Comparison of ENCODE assay signal across 13 cellular contexts in the genomic region with DNA sequence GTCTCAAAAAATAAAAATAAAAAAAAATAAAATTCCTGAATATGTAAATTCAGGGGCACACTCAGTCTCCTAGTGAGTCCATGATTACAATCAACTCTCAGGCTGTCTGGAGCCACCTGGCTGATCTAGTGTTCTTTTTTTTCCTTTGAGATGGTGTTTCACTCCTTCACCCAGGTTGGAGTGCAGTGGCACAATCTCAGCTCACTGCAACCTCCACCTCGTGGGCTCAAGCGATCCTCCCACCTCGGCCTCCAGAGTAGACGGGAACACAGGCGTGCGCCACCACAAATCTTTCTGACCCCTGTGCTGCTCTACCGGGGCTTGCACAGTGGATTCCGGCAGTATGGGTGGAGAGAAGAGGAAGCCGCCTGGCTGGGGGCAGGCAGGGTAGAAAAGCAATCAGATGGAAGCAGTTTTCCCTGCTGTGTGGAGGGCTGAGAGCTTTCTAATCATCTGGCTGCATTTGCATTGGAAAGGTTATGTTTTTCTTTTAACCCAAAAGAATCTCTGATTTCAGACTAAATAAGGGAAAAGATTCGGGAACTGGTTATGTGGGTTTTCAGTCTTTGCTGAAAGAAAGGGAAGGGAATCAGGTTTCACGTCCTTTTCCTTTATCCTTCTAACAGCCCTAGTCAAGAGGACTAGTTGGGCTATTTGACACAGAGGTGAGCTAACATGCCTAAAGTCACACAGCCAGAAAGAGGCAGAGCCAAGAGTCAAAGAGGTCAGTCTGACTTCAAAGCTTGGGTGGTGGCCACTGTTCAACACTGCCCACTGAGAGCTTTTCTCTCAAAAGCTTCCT. TPM values are rescaled to one million over a fixed set of nuclear protein-coding genes. Genes with fewer than 3 reads are reported as not detected.
DNase-seq lines count a peak whose midpoint lies in the region; TF ChIP-seq lines count a peak whose summit lies in the region.
"Had no signal": no experiment of that assay in that cellular context is flagged by ENCODE, and none has a peak within 500 bp of the region (broad histone marks: within the 10 kb centered on the region; RNA-seq: fewer than 3 reads in every experiment).

No MANE protein-coding gene starts in this region.

- H3K4me3 ChIP-seq in HUES6 (ENCODE audit: low read depth, low read length) (no peak overlapping the region), astrocyte of the cerebellum (ENCODE audit: low read depth, low read length) (no peak overlapping the region), iPS-20b (ENCODE audit: low read length) (peak overlapping the region; percentile 30; the same call in 1 of the 2 replicates), spleen (no peak overlapping the region), breast epithelium (no peak overlapping the region)
- H3K4me3 ChIP-seq: coronary artery had no signal

- peak overlapping the region; percentile 68 for H3K27ac ChIP-seq in HUES6 (ENCODE audit: low read depth, low read length)
- peak overlapping the region; percentile 59 for H3K27ac ChIP-seq in iPS-20b (ENCODE audit: low read length)
- no peak overlapping the region for H3K27ac ChIP-seq in spleen
- H3K27ac ChIP-seq in breast epithelium = peak overlapping the region in 1 of 2 donors; percentile 2
- H3K27ac ChIP-seq: coronary artery had no signal

- H3K27me3 ChIP-seq in HUES6 (ENCODE audit: control insufficient read depth, insufficient read depth, low read length) (no peaks in the 10 kb centered on the region), iPS-20b (ENCODE audit: insufficient read depth, low read length) (no peaks in the 10 kb centered on the region), spleen (replicated peaks in 1 of 7) (no peaks in the 10 kb centered on the region), breast epithelium (no peaks in the 10 kb centered on the region)

- H3K9me3 ChIP-seq in HUES6 (ENCODE audit: control insufficient read depth, insufficient read depth, low read depth, low read length) (no peaks in the 10 kb centered on the region), iPS-20b (ENCODE audit: insufficient read depth, low read depth, low read length) (no peaks in the 10 kb centered on the region), spleen (no peaks in the 10 kb centered on the region), breast epithelium (no peaks in the 10 kb centered on the region)

- peak overlapping the region; percentile 16 for H3K9ac ChIP-seq in HUES6 (ENCODE audit: low read length)
- H3K9ac ChIP-seq in iPS-20b (ENCODE audit: low read depth, low read length) = peak overlapping the region; percentile 49; the same call in 1 of the 2 replicates

- TF ChIP-seq POLR2A in spleen (IDR thresholded peaks at IDR 0.05) = no peak
- no peak for TF ChIP-seq POLR2A in breast epithelium (IDR thresholded peaks at IDR 0.05)

- H3K36me3 ChIP-seq in HUES6 (ENCODE audit: control insufficient read depth, insufficient read depth, low read length) (peaks cover 47% of the 10 kb centered on the region), iPS-20b (ENCODE audit: insufficient read depth, low read depth, low read length) (no peaks in the 10 kb centered on the region), spleen (peaks cover 0 to 91% (median 33%) of the 10 kb centered on the region in 6 donors), breast epithelium (peaks cover 6% of the 10 kb centered on the region)

- H3K4me1 ChIP-seq in HUES6 (ENCODE audit: control insufficient read depth, insufficient read depth, low read length) (peaks cover 25% of the 10 kb centered on the region), iPS-20b (ENCODE audit: insufficient read depth, low read length) (peaks cover 12% of the 10 kb centered on the region), spleen (peaks cover 0 to 10% (median 0%) of the 10 kb centered on the region in 6 donors), breast epithelium (no peaks in the 10 kb centered on the region)

- in situ Hi-C loops in astrocyte of the cerebellum (cut with HindIII; ENCODE audit: low sequenced_read_pairs) = no loop called here

- 90 to 95% (median 91%) methylated on average over 10 to 11 of the region's 11 CpGs for WGBS in spleen, 5 donors

- intact Hi-C loops in spleen (cut with DNase I; ENCODE audit: low total_unique reads) (no loop called here), breast epithelium (cut with DNase I; ENCODE audit: low total_unique reads) (no loop called here)

- peak; percentile 22 for DNase-seq in astrocyte of the cerebellum (ENCODE audit: low read depth)
- DNase-seq in spleen = peak; percentile 38
- DNase-seq in activated CD8-positive, alpha-beta memory T cell treated with anti-CD3 and anti-CD28 coated beads for 24 hours = no peak
- no peak for DNase-seq in NCI-H774 (lab: John Stamatoyannopoulos, UW)
- no peak for DNase-seq in breast epithelium (ENCODE audit: low spot score in 2 of 2)
- DNase-seq: activated CD4-positive, alpha-beta T cell treated with anti-CD3 and anti-CD28 coated beads for 36 hours; activated naive CD8-positive, alpha-beta T cell treated with anti-CD3 and anti-CD28 coated beads, Interleukin-2, amount 10 ng/mL, durations not matched to agents 7 days and 5 days; CD8-positive, alpha-beta T cell; NCI-H2107; stimulated activated naive CD8-positive, alpha-beta T cell treated with anti-CD3 and anti-CD28 coated beads, Interleukin-15, Interleukin-2, amounts not matched to agents 100 U/mL and 50 U/mL, for 24 hours had no signal

- TF ChIP-seq CTCF in astrocyte of the cerebellum (IDR thresholded peaks at IDR 0.05; ENCODE audit: low read depth, low read length, missing control alignments) = no peak
- no peak for TF ChIP-seq CTCF in spleen (IDR thresholded peaks at IDR 0.05 in 8 of 11, conservative IDR thresholded peaks at IDR 0.05 in 3 of 11)
- no peak for TF ChIP-seq CTCF in breast epithelium (IDR thresholded peaks at IDR 0.05)

RNA-seq across cellular contexts. Expression of gene CORO2A, which starts 26.3 kb away (rescaled TPM):
- total RNA-seq in spleen (10 to 100 TPM in 1 of 7 donors, 1 to 10 TPM in 6; 5.1 to 11.0 (median 6.8) TPM), breast epithelium (1 to 10 TPM; 1.4 to 7.2 (median 7.2) TPM)
- 1 to 10 TPM; 1.3 to 2.2 (median 1.7) TPM for polyA plus RNA-seq in spleen

RNA-seq across cellular contexts. Expression of gene TBC1D2, which starts 36.7 kb away (rescaled TPM):
- total RNA-seq in spleen (10 to 100 TPM; 10.7 to 27.2 (median 13.0) TPM), breast epithelium (10 to 100 TPM; 10.8 to 17.1 (median 13.6) TPM)
- 1 to 10 TPM; 2.7 to 8.0 (median 5.7) TPM for polyA plus RNA-seq in spleen

Comparison
In these comparisons a context has a peak if more than half of its experiments do, and no peak if none do; other contexts are left out.
1. H3K27ac ChIP-seq: peak in HUES6 (single experiment) and iPS-20b (single experiment); none in spleen (0 of 8).
2. DNase-seq: peak in astrocyte of the cerebellum (single experiment) and spleen (single experiment); none in activated CD8-positive, alpha-beta memory T cell treated with anti-CD3 and anti-CD28 coated beads for 24 hours (single experiment), NCI-H774 (single experiment) and breast epithelium (0 of 2).